ENCODE assay signal across 12 cellular contexts in genomic region chr7:123864966-123865365, GRCh38. TPM values are rescaled to one million over a fixed set of nuclear protein-coding genes. Genes with fewer than 3 reads are reported as not detected.
DNase-seq lines count a peak whose midpoint lies in the region; ATAC-seq and TF ChIP-seq lines count a peak whose summit lies in the region.
"Had no signal": no experiment of that assay in that cellular context is flagged by ENCODE, and none has a peak within 500 bp of the region (broad histone marks: within the 10 kb centered on the region; RNA-seq: fewer than 3 reads in every experiment).

No MANE protein-coding gene starts in this region.

- WGBS in mesodermal cell (ENCODE audit: insufficient coverage in 2 of 2), 2 experiments: 80% methylated on average over 1 of the region's 1 CpG; no CpG with 5 or more reads in 1 of the 2 experiments

- H3K36me3 ChIP-seq in mesodermal cell (ENCODE audit: control insufficient read depth, insufficient read depth, low read length) (no peaks in the 10 kb centered on the region), WERI-Rb-1 (no peaks in the 10 kb centered on the region)

- H3K4me1 ChIP-seq in mesodermal cell (ENCODE audit: control insufficient read depth, insufficient read depth, low read length, poor library complexity, severe bottlenecking): no peaks in the 10 kb centered on the region
- H3K4me1 ChIP-seq: A549 had no signal

- ATAC-seq in HG03039 (IDR thresholded peaks at IDR 0.05; ENCODE audit: unreplicated experiment): no peak

- peak overlapping the region; percentile 13 for H3K27ac ChIP-seq in epithelial cell of prostate
- peak overlapping the region; percentile 38 for H3K27ac ChIP-seq in mesodermal cell (ENCODE audit: low read depth, low read length, severe bottlenecking)
- no peak overlapping the region for H3K27ac ChIP-seq in WERI-Rb-1
- H3K27ac ChIP-seq: A549, KMS-11 had no signal

- H3K4me3 ChIP-seq in mesodermal cell (ENCODE audit: extremely low read depth, insufficient read depth, low read length, poor library complexity, severe bottlenecking) (no peak overlapping the region), WERI-Rb-1 (ENCODE audit: low read depth, low read length) (no peak overlapping the region)
- H3K4me3 ChIP-seq: A549 had no signal

- no peaks in the 10 kb centered on the region for H3K9me3 ChIP-seq in mesodermal cell (ENCODE audit: control insufficient read depth, low read length)
- H3K9me3 ChIP-seq in WERI-Rb-1 (ENCODE audit: severe bottlenecking): no peaks in the 10 kb centered on the region
- H3K9me3 ChIP-seq: A549 had no signal

- no peak for TF ChIP-seq CTCF in WERI-Rb-1 (IDR thresholded peaks at IDR 0.05; ENCODE audit: low read depth, low read length)

- peak; percentile 3 for DNase-seq in EL
- DNase-seq in astrocyte of the hippocampus (ENCODE audit: low read depth, low spot score): peak; percentile 6
- no peak for DNase-seq in epithelial cell of prostate (ENCODE audit: low read depth, low spot score)
- DNase-seq in WERI-Rb-1: no peak
- DNase-seq in NCI-H524 (lab: John Stamatoyannopoulos, UW): no peak
- DNase-seq in occipital lobe (lab: John Stamatoyannopoulos, UW): no peak
- DNase-seq: NCI-H510A had no signal

- H3K27me3 ChIP-seq in WERI-Rb-1 (ENCODE audit: insufficient read depth, low read depth, severe bottlenecking): no peaks in the 10 kb centered on the region

RNA-seq across cellular contexts. Expression of gene HYAL4, which starts 20.0 kb away (rescaled TPM):
- not detected for polyA plus RNA-seq in mesodermal cell (2013, experiment 1 of 2)
- not detected for polyA plus RNA-seq in mesodermal cell (2013, experiment 2 of 2)
- total RNA-seq in occipital lobe: not detected
- total RNA-seq: Calu3 had no signal

Comparison
In these comparisons a context has a peak if more than half of its experiments do, and no peak if none do; other contexts are left out.
1. DNase-seq: peak in EL (single experiment) and astrocyte of the hippocampus (single experiment); none in epithelial cell of prostate (single experiment), WERI-Rb-1 (single experiment), NCI-H524 (0 of 2) and occipital lobe (single experiment).